In genomic region chr16:7561908-7562405, GRCh38 we compare ENCODE assay signal across 24 cellular contexts.
"Had no signal": no experiment of that assay in that cellular context is flagged by ENCODE, and none has a peak within 500 bp of the region (broad histone marks: within the 10 kb centered on the region; RNA-seq: fewer than 3 reads in every experiment).

No MANE protein-coding gene starts in this region.

- H3K4me3 ChIP-seq: colonic mucosa, coronary artery, dorsolateral prefrontal cortex, esophagus muscularis mucosa, esophagus squamous epithelium, gastrocnemius medialis, gastroesophageal sphincter, heart left ventricle, heart right ventricle had no signal

- H3K4me1 ChIP-seq: colonic mucosa, esophagus muscularis mucosa, esophagus squamous epithelium, foreskin keratinocyte, gastrocnemius medialis, gastroesophageal sphincter had no signal

- H3K27ac ChIP-seq: colonic mucosa, coronary artery, dorsolateral prefrontal cortex, epithelial cell of prostate, esophagus muscularis mucosa, esophagus squamous epithelium, foreskin keratinocyte, gastrocnemius medialis, gastroesophageal sphincter, heart left ventricle, heart right ventricle had no signal

- H3K4me3 Mint-ChIP-seq: dendritic cell treated with granulocyte-macrophage colony-stimulating factor and Interleukin-4, amounts not matched to agents 40 ng/mL and 50 ng/mL, for 4 days; effector memory CD8-positive, alpha-beta T cell; endodermal cell had no signal

- H3K36me3 ChIP-seq: colonic mucosa, esophagus muscularis mucosa, esophagus squamous epithelium, gastrocnemius medialis, gastroesophageal sphincter, heart left ventricle, heart right ventricle had no signal

- DNase-seq: colonic mucosa; cortex of kidney; dermis blood vessel endothelial cell; dorsolateral prefrontal cortex; effector CD4-positive, alpha-beta T cell; effector CD8-positive, alpha-beta T cell; effector memory CD4-positive, alpha-beta T cell; effector memory CD8-positive, alpha-beta T cell; endodermal cell; erythroblast; esophagus squamous epithelium; foreskin fibroblast; foreskin keratinocyte; foreskin melanocyte; gastrocnemius medialis; glutamatergic neuron; heart left ventricle; heart right ventricle had no signal

- H3K9me3 Mint-ChIP-seq: dendritic cell treated with granulocyte-macrophage colony-stimulating factor and Interleukin-4, amounts not matched to agents 40 ng/mL and 50 ng/mL, for 4 days; endodermal cell had no signal

- ATAC-seq: effector memory CD8-positive, alpha-beta T cell; esophagus mucosa; foreskin keratinocyte; gastrocnemius medialis; gastroesophageal sphincter; heart left ventricle; heart right ventricle had no signal

- H3K9me3 ChIP-seq: colonic mucosa, esophagus squamous epithelium, gastrocnemius medialis, heart left ventricle, heart right ventricle had no signal

- H3K27ac Mint-ChIP-seq: dendritic cell treated with granulocyte-macrophage colony-stimulating factor and Interleukin-4, amounts not matched to agents 40 ng/mL and 50 ng/mL, for 4 days; effector memory CD8-positive, alpha-beta T cell; endodermal cell had no signal

- H3K27me3 ChIP-seq: colonic mucosa, dorsolateral prefrontal cortex, esophagus squamous epithelium, foreskin keratinocyte, gastrocnemius medialis, gastroesophageal sphincter, heart left ventricle, heart right ventricle had no signal

- H3K27me3 Mint-ChIP-seq: dendritic cell treated with granulocyte-macrophage colony-stimulating factor and Interleukin-4, amounts not matched to agents 40 ng/mL and 50 ng/mL, for 4 days; effector memory CD8-positive, alpha-beta T cell had no signal
